In the genomic region with DNA sequence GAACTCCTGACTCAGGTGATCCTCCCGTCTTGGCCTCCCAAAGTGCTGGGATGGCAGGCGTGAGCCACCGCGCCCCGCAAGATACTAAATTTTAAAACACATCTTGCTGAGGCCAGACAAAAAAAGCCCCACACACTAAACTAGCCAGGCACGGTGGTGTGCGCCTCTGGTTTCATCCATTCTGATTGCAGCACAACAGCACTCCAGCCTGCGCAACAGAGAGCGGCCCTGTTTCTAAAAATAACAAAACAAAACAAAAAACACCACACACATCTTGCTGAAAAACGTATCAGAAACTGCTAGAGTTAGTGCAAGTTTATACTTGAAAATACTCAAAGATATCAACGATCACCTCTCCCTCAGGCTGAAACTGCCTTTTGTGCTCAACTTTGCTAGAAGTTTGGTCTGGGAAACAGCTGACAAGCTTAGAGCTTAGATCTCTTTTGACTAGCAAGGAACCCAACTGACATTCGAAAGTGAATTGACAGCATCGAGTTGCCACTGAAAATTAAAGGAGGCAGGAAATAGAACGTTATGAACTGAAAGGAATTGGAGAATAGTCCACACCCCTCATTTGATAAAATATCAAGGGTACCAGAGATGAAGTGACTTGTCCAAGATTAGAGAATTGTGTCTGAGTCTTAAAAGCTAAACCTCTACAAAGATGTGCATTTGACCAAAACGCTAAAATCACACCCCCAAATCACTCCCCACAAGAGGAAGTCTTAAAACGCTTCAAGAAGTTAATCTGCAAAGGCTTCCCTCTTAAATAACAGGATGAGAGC, we compare ENCODE assay signal across 8 cellular contexts. TPM values are rescaled to one million over a fixed set of nuclear protein-coding genes. Genes with fewer than 3 reads are reported as not detected.
DNase-seq lines count a peak whose midpoint lies in the region; ATAC-seq and TF ChIP-seq lines count a peak whose summit lies in the region.

No MANE protein-coding gene starts in this region.

- POLR2A ChIA-PET in WTC11 (lab: Charles Lee), result interaction anchor here (1.0 to 1.1 kb wide), 2 partner anchors 43 to 141 kb away, joined by 4 to 6 read pairs; no protein-coding TSS in a partner anchor

- ATAC-seq in WTC11, result no peak
- no peak for ATAC-seq in thoracic aorta (ENCODE audit: insufficient number of reproducible peaks, low FRiP score, low read depth)
- no peak for ATAC-seq in HG03135 (IDR thresholded peaks at IDR 0.05; ENCODE audit: unreplicated experiment)

- no peaks in the 10 kb centered on the region for H3K27me3 Mint-ChIP-seq in activated CD4-positive, alpha-beta T cell treated with anti-CD3 and anti-CD28 coated beads, Interleukin-2, amount 10 ng/mL, durations not matched to agents 24 days and 14 days
- no peaks in the 10 kb centered on the region for H3K27me3 Mint-ChIP-seq in WTC11 (ENCODE audit: low read depth)

- peak overlapping the region in 1 of 2 donors; percentile 86 for H3K27ac ChIP-seq in thoracic aorta

- H3K27me3 ChIP-seq in thoracic aorta (replicated peaks; ENCODE audit: insufficient read depth), result no peaks in the 10 kb centered on the region

- DNase-seq in activated CD4-positive, alpha-beta T cell treated with anti-CD3 and anti-CD28 coated beads, Interleukin-2, amount 10 ng/mL, durations not matched to agents 24 days and 14 days, result peak; percentile 70
- no peak for DNase-seq in activated CD4-positive, alpha-beta T cell treated with anti-CD3 and anti-CD28 coated beads for 1 hour
- no peak for DNase-seq in WTC11 (ENCODE audit: low spot score)
- DNase-seq in thoracic aorta (ENCODE audit: low spot score), result no peak
- no peak for DNase-seq in OCI-M1 (lab: John Stamatoyannopoulos, UW)
- no peak for DNase-seq in HuH-7 (ENCODE audit: low spot score)

- peak overlapping the region; percentile 92 for H3K4me3 Mint-ChIP-seq in activated CD4-positive, alpha-beta T cell treated with anti-CD3 and anti-CD28 coated beads, Interleukin-2, amount 10 ng/mL, durations not matched to agents 24 days and 14 days
- H3K4me3 Mint-ChIP-seq in WTC11, result peak overlapping the region; percentile 95

- intact Hi-C loops in activated CD4-positive, alpha-beta T cell treated with anti-CD3 and anti-CD28 coated beads, Interleukin-2, amount 10 ng/mL, durations not matched to agents 24 days and 14 days (cut with micrococcal nuclease), result loop anchor here (10.0 kb wide), 1 partner anchor 268 kb away; a partner anchor contains a TSS

- H3K9me3 ChIP-seq in iPS-18c (ENCODE audit: control insufficient read depth, insufficient read depth, low read length), result no peaks in the 10 kb centered on the region
- no peaks in the 10 kb centered on the region for H3K9me3 ChIP-seq in thoracic aorta

- peaks cover 10% of the 10 kb centered on the region for H3K36me3 ChIP-seq in thoracic aorta

- peak overlapping the region; percentile 96 for H3K27ac Mint-ChIP-seq in activated CD4-positive, alpha-beta T cell treated with anti-CD3 and anti-CD28 coated beads, Interleukin-2, amount 10 ng/mL, durations not matched to agents 24 days and 14 days
- peak overlapping the region; percentile 84; the same call in 1 of the 2 replicates for H3K27ac Mint-ChIP-seq in WTC11

- CTCF ChIA-PET in WTC11 (lab: Charles Lee), result interaction anchor here (0.8 to 1.2 kb wide), 4 partner anchors 29 to 142 kb away, joined by 3 read pairs; no protein-coding TSS in a partner anchor

- no peaks in the 10 kb centered on the region for H3K9me3 Mint-ChIP-seq in activated CD4-positive, alpha-beta T cell treated with anti-CD3 and anti-CD28 coated beads, Interleukin-2, amount 10 ng/mL, durations not matched to agents 24 days and 14 days
- no peaks in the 10 kb centered on the region for H3K9me3 Mint-ChIP-seq in WTC11

- H3K4me3 ChIP-seq in iPS-18c (ENCODE audit: insufficient read depth, low read depth, low read length), result peak overlapping the region; percentile 93
- H3K4me3 ChIP-seq in thoracic aorta, result peak overlapping the region; percentile 78

- peaks cover 44% of the 10 kb centered on the region for H3K36me3 Mint-ChIP-seq in activated CD4-positive, alpha-beta T cell treated with anti-CD3 and anti-CD28 coated beads, Interleukin-2, amount 10 ng/mL, durations not matched to agents 24 days and 14 days (ENCODE audit: low read depth)
- peaks cover 30% of the 10 kb centered on the region for H3K36me3 Mint-ChIP-seq in WTC11

- H3K4me1 ChIP-seq in thoracic aorta (ENCODE audit: control insufficient read depth in 1 of 2, low read depth in 2 of 2), result peaks cover 12 to 35% of the 10 kb centered on the region in 2 donors

- no peak for TF ChIP-seq CTCF in WTC11 (IDR thresholded peaks at IDR 0.05)
- no peak for TF ChIP-seq CTCF in thoracic aorta (IDR thresholded peaks at IDR 0.05)

- H3K4me1 Mint-ChIP-seq in activated CD4-positive, alpha-beta T cell treated with anti-CD3 and anti-CD28 coated beads, Interleukin-2, amount 10 ng/mL, durations not matched to agents 24 days and 14 days, result peaks cover 38% of the 10 kb centered on the region
- H3K4me1 Mint-ChIP-seq in WTC11, result peaks cover 27% of the 10 kb centered on the region

TF ChIP-seq in WTC11, 78 proteins besides CTCF, POLR2A, EP300 and RAD21 (continues in another document):
- TF ChIP-seq ZNF671 (CRISPR knock-in tag; IDR thresholded peaks at IDR 0.05), result no peak
- TF ChIP-seq, protein P1, sequence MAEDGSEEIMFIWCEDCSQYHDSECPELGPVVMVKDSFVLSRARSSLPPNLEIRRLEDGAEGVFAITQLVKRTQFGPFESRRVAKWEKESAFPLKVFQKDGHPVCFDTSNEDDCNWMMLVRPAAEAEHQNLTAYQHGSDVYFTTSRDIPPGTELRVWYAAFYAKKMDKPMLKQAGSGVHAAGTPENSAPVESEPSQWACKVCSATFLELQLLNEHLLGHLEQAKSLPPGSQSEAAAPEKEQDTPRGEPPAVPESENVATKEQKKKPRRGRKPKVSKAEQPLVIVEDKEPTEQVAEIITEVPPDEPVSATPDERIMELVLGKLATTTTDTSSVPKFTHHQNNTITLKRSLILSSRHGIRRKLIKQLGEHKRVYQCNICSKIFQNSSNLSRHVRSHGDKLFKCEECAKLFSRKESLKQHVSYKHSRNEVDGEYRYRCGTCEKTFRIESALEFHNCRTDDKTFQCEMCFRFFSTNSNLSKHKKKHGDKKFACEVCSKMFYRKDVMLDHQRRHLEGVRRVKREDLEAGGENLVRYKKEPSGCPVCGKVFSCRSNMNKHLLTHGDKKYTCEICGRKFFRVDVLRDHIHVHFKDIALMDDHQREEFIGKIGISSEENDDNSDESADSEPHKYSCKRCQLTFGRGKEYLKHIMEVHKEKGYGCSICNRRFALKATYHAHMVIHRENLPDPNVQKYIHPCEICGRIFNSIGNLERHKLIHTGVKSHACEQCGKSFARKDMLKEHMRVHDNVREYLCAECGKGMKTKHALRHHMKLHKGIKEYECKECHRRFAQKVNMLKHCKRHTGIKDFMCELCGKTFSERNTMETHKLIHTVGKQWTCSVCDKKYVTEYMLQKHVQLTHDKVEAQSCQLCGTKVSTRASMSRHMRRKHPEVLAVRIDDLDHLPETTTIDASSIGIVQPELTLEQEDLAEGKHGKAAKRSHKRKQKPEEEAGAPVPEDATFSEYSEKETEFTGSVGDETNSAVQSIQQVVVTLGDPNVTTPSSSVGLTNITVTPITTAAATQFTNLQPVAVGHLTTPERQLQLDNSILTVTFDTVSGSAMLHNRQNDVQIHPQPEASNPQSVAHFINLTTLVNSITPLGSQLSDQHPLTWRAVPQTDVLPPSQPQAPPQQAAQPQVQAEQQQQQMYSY (CRISPR knock-in tag; IDR thresholded peaks at IDR 0.05), result no peak
- no peak for TF ChIP-seq CREB1 (CRISPR knock-in tag; IDR thresholded peaks at IDR 0.05)
- TF ChIP-seq, protein P2, sequence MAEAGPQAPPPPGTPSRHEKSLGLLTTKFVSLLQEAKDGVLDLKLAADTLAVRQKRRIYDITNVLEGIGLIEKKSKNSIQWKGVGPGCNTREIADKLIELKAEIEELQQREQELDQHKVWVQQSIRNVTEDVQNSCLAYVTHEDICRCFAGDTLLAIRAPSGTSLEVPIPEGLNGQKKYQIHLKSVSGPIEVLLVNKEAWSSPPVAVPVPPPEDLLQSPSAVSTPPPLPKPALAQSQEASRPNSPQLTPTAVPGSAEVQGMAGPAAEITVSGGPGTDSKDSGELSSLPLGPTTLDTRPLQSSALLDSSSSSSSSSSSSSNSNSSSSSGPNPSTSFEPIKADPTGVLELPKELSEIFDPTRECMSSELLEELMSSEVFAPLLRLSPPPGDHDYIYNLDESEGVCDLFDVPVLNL (CRISPR knock-in tag; IDR thresholded peaks at IDR 0.05; ENCODE audit: borderline replicate concordance, low read depth), result no peak
- TF ChIP-seq ZNF263 (CRISPR knock-in tag; IDR thresholded peaks at IDR 0.05; ENCODE audit: low read depth), result no peak
- TF ChIP-seq, protein P3, sequence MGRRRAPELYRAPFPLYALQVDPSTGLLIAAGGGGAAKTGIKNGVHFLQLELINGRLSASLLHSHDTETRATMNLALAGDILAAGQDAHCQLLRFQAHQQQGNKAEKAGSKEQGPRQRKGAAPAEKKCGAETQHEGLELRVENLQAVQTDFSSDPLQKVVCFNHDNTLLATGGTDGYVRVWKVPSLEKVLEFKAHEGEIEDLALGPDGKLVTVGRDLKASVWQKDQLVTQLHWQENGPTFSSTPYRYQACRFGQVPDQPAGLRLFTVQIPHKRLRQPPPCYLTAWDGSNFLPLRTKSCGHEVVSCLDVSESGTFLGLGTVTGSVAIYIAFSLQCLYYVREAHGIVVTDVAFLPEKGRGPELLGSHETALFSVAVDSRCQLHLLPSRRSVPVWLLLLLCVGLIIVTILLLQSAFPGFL (CRISPR knock-in tag; IDR thresholded peaks at IDR 0.05; ENCODE audit: borderline replicate concordance), result no peak
- TF ChIP-seq GRHL2 (CRISPR knock-in tag; IDR thresholded peaks at IDR 0.05; ENCODE audit: insufficient replicate concordance, severe bottlenecking), result no peak
- TF ChIP-seq HMGA2 (CRISPR knock-in tag; IDR thresholded peaks at IDR 0.05), result no peak

RNA-seq across cellular contexts. Expression of a gene that starts 0.9 kb away (rescaled TPM):
- total RNA-seq in activated CD4-positive, alpha-beta T cell treated with anti-CD3 and anti-CD28 coated beads, Interleukin-2, amount 10 ng/mL, durations not matched to agents 24 days and 14 days, result 38.3 and 42.1 TPM in 2 replicates
- total RNA-seq in WTC11 (2021) (56.6 to 65.6 TPM (median 61.8 TPM) in 3 replicates), thoracic aorta (10 to 100 TPM; 44.2 to 46.7 TPM)

RNA-seq across cellular contexts. Expression of a gene that starts 1.2 kb away (rescaled TPM):
- 621 and 622 TPM in 2 replicates for total RNA-seq in activated CD4-positive, alpha-beta T cell treated with anti-CD3 and anti-CD28 coated beads, Interleukin-2, amount 10 ng/mL, durations not matched to agents 24 days and 14 days
- 423 to 475 TPM (median 430 TPM) in 3 replicates for total RNA-seq in WTC11 (2021)
- total RNA-seq in thoracic aorta, result 100 to 1,000 TPM in 1 of 2 donors, 10 to 100 TPM in 1; 94.6 to 123 TPM
